Comparison of ENCODE assay signal across 8 cellular contexts in genomic region chr22:37676691-37677627, GRCh38. TPM values are rescaled to one million over a fixed set of nuclear protein-coding genes. Genes with fewer than 3 reads are reported as not detected.
A peak's percentile ranks its signal among the peaks of the same experiment; 100 is the strongest.
DNase-seq lines count a peak whose midpoint lies in the region; ATAC-seq lines count a peak whose summit lies in the region.

No MANE protein-coding gene starts in this region.

- DNase-seq in NCI-H748 (lab: John Stamatoyannopoulos, UW; ENCODE audit: unreplicated experiment) (peak; percentile 71), dermis microvascular lymphatic vessel endothelial cell (ENCODE audit: low read depth in 2 of 2) (peak; percentile 60 to 96), lung microvascular endothelial cell (ENCODE audit: low read depth in 2 of 2) (peak; percentile 86 to 98)
- peak; percentile 95 for DNase-seq in activated CD4-positive, alpha-beta T cell treated with anti-CD3 and anti-CD28 coated beads, Interleukin-2, amount 50 U/mL, for 4 hours
- peak; percentile 87 to 92 (median 88) for DNase-seq in stimulated activated CD4-positive, alpha-beta T cell treated with anti-CD3 and anti-CD28 coated beads, TNF-alpha, amount 100 ng/mL, for 24 hours (ENCODE audit: low read depth in 3 of 3)

- ATAC-seq in GM18498 (IDR thresholded peaks at IDR 0.05; ENCODE audit: unreplicated experiment) (peak; percentile 53), HG02981 (IDR thresholded peaks at IDR 0.05; ENCODE audit: unreplicated experiment) (peak; percentile 45), HG03457 (IDR thresholded peaks at IDR 0.05; ENCODE audit: unreplicated experiment) (no peak)

RNA-seq across cellular contexts. Expression of gene LGALS1, which starts 1.5 kb away (rescaled TPM):
- total RNA-seq in dermis microvascular lymphatic vessel endothelial cell (3,435 and 6,925 TPM in 2 replicates), lung microvascular endothelial cell (2,589 and 6,877 TPM in 2 replicates)

RNA-seq across cellular contexts. Expression of gene NOL12, which starts 9.2 kb away (rescaled TPM):
- total RNA-seq in dermis microvascular lymphatic vessel endothelial cell, result 15.9 and 17.6 TPM in 2 replicates
- total RNA-seq in lung microvascular endothelial cell, result 13.5 and 18.1 TPM in 2 replicates

RNA-seq across cellular contexts. Expression of gene PDXP, which starts 18.4 kb away (rescaled TPM):
- total RNA-seq in dermis microvascular lymphatic vessel endothelial cell (6.7 and 9.2 TPM in 2 replicates), lung microvascular endothelial cell (5.0 and 6.7 TPM in 2 replicates)

RNA-seq across cellular contexts. Expression of gene TRIOBP, which starts 19.9 kb away (rescaled TPM):
- total RNA-seq in dermis microvascular lymphatic vessel endothelial cell (95.9 and 142 TPM in 2 replicates), lung microvascular endothelial cell (79.8 and 156 TPM in 2 replicates)

RNA-seq across cellular contexts. Expression of gene SH3BP1, which starts 37.5 kb away (rescaled TPM):
- 0.89 and 1.3 TPM in 2 replicates for total RNA-seq in dermis microvascular lymphatic vessel endothelial cell
- 0.40 and 0.87 TPM in 2 replicates for total RNA-seq in lung microvascular endothelial cell
